1 cellular context compared by ENCODE assay signal in genomic region chr17:47889734-47890529, GRCh38.
TF ChIP-seq lines count a peak whose summit lies in the region.

No MANE protein-coding gene starts in this region.

TF ChIP-seq in HEK293, 187 proteins besides CTCF, POLR2A, EP300 and RAD21 (continued from another document):
- TF ChIP-seq SCRT2 (tag by site-specific recombination; IDR thresholded peaks at IDR 0.05): no peak
- no peak for TF ChIP-seq ZNF776 (tag by site-specific recombination; IDR thresholded peaks at IDR 0.05; ENCODE audit: borderline replicate concordance)
- no peak for TF ChIP-seq GFI1B (tag by site-specific recombination; IDR thresholded peaks at IDR 0.05)
- TF ChIP-seq PRDM2 (tag by site-specific recombination; IDR thresholded peaks at IDR 0.05; ENCODE audit: borderline replicate concordance): no peak
- no peak for TF ChIP-seq ZNF132 (tag by site-specific recombination; IDR thresholded peaks at IDR 0.05; ENCODE audit: borderline replicate concordance)
- TF ChIP-seq ZEB2 (tag by site-specific recombination; IDR thresholded peaks at IDR 0.05): peak; percentile 70
- peak; percentile 33; the same call in 1 of the 2 replicates for TF ChIP-seq ZNF10 (tag by site-specific recombination; IDR thresholded peaks at IDR 0.05)
- TF ChIP-seq ZBTB17 (tag by site-specific recombination; IDR thresholded peaks at IDR 0.05): peak; percentile 26; the same call in 1 of the 2 replicates
- TF ChIP-seq SP7 (tag by site-specific recombination; IDR thresholded peaks at IDR 0.05): 0 out of 2 replicates have a peak, but pooled peaks have one; percentile 37
- TF ChIP-seq KLF16 (tag by site-specific recombination; IDR thresholded peaks at IDR 0.05): no peak
- TF ChIP-seq ZBTB44 (tag by site-specific recombination; IDR thresholded peaks at IDR 0.05): no peak
- TF ChIP-seq ZNF223 (tag by site-specific recombination; IDR thresholded peaks at IDR 0.05): no peak
- no peak; the same call in 1 of the 2 replicates for TF ChIP-seq ZBTB6 (tag by site-specific recombination; IDR thresholded peaks at IDR 0.05)
- no peak for TF ChIP-seq HOXC10 (CRISPR knock-in tag; IDR thresholded peaks at IDR 0.05)
- 0 out of 2 replicates have a peak, but pooled peaks have one; percentile 31 for TF ChIP-seq ZNF341 (tag by site-specific recombination; IDR thresholded peaks at IDR 0.05; ENCODE audit: low read depth)
- no peak for TF ChIP-seq ATF2 (tag by site-specific recombination; IDR thresholded peaks at IDR 0.05; ENCODE audit: low read depth)
- TF ChIP-seq ZNF664 (tag by site-specific recombination; IDR thresholded peaks at IDR 0.05): peak; percentile 99
- TF ChIP-seq REST (tag by site-specific recombination; IDR thresholded peaks at IDR 0.05): 0 out of 2 replicates have a peak, but pooled peaks have one; percentile 18
- TF ChIP-seq ZNF704 (tag by site-specific recombination; IDR thresholded peaks at IDR 0.05): no peak
- no peak for TF ChIP-seq ZNF146 (tag by site-specific recombination; IDR thresholded peaks at IDR 0.05)
